ENCODE assay signal across 11 cellular contexts in the genomic region with DNA sequence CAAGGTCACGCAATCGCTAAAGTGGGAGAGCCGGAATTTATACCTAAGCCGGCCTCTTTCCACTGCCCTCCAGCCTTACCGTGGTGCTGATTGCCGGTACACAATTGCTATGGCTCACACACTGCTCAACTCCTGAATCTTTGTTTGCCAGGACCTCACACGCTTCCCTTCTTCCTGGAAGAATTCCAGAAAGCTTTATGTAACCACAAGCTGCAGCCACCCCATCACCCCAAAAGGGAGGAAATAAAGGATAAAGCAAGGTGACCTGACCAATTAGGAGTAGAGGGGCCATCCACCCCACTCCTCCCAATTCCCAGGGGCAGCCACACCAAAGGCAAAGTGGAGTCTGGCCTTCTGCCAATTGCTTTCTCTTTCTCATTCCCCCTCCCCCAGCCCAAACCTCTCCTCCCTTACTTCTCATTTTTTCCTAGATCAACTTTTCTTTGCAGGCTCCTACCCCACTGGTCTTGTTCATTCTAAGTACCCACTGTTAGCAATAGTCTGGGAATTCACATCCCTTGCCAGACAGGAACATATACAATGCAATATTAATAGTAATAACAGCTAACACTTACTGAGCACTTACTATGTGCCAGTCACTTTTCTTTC. TPM values are rescaled to one million over a fixed set of nuclear protein-coding genes. Genes with fewer than 3 reads are reported as not detected.
DNase-seq lines count a peak whose midpoint lies in the region; FAIRE-seq and TF ChIP-seq lines count a peak whose summit lies in the region.
"Had no signal": no experiment of that assay in that cellular context is flagged by ENCODE, and none has a peak within 500 bp of the region (broad histone marks: within the 10 kb centered on the region; RNA-seq: fewer than 3 reads in every experiment).

No MANE protein-coding gene starts in this region.

- no peaks in the 10 kb centered on the region for H3K9me3 ChIP-seq in keratinocyte (ENCODE audit: control insufficient read depth, low read depth, low read length)

- H3K4me1 ChIP-seq in keratinocyte (ENCODE audit: control insufficient read depth, extremely low read depth, insufficient read depth, low read length) = peaks cover 10% of the 10 kb centered on the region

- dilution Hi-C loops in keratinocyte (cut with MboI; ENCODE audit: extremely low pct_ligation_motif_present, low sequenced_read_pairs) = no loop called here

- DNase-seq in Daoy (ENCODE audit: low read depth) (peak; percentile 63), NB4 (ENCODE audit: low read depth) (peak; percentile 38), keratinocyte (ENCODE audit: low read depth, low spot score) (no peak), mucosa of gallbladder (ENCODE audit: low spot score) (no peak)
- no peak for DNase-seq in central memory CD4-positive, alpha-beta T cell
- DNase-seq in stimulated activated CD4-positive, alpha-beta T cell treated with anti-CD3 and anti-CD28 coated beads, Interleukin-2, amount 100 ng/mL, for 48 hours = no peak
- no peak for DNase-seq in activated CD4-positive, alpha-beta T cell treated with anti-CD3 and anti-CD28 coated beads for 1 hour
- DNase-seq: activated CD4-positive, alpha-beta T cell treated with anti-CD3 and anti-CD28 coated beads for 36 hours; activated naive CD8-positive, alpha-beta T cell treated with anti-CD3 and anti-CD28 coated beads for 36 hours; stimulated activated CD4-positive, alpha-beta T cell treated with anti-CD3 and anti-CD28 coated beads, Interleukin-15, amount 100 ng/mL, for 24 hours had no signal

- H3K79me2 ChIP-seq in keratinocyte (ENCODE audit: control insufficient read depth, insufficient read depth, low read length) = no peaks in the 10 kb centered on the region

- no peaks in the 10 kb centered on the region for H3K9me1 ChIP-seq in keratinocyte (ENCODE audit: control insufficient read depth, extremely low read depth, insufficient read depth, low read length)

- H2AFZ ChIP-seq in keratinocyte (ENCODE audit: control insufficient read depth, low read length) = no peak overlapping the region

- FAIRE-seq in keratinocyte (lab: Jason Lieb, UNC) = peak; percentile 29

- TF ChIP-seq CTCF in NB4 (IDR thresholded peaks at IDR 0.05; ENCODE audit: low read depth, low read length) = no peak
- TF ChIP-seq CTCF in VCaP (conservative IDR thresholded peaks at IDR 0.05) = no peak
- no peak for TF ChIP-seq CTCF in keratinocyte (optimal IDR thresholded peaks at IDR 0.05 in 1 of 3, IDR thresholded peaks at IDR 0.05 in 1 of 3, conservative IDR thresholded peaks at IDR 0.05 in 1 of 3; ENCODE audit: extremely low read depth in 1 of 3, insufficient read depth in 2 of 3, low read length in 3 of 3)

- H3K9ac ChIP-seq in keratinocyte (ENCODE audit: control insufficient read depth, extremely low read depth, insufficient read depth, low read length) = no peak overlapping the region

- H3K27ac ChIP-seq in VCaP (peak overlapping the region; percentile 60), keratinocyte (ENCODE audit: control insufficient read depth, insufficient read depth, low read length) (no peak overlapping the region)

- H3K36me3 ChIP-seq in keratinocyte (ENCODE audit: control insufficient read depth in 2 of 2, extremely low read depth in 1 of 2, insufficient read depth in 2 of 2, low read length in 2 of 2) = no peaks in the 10 kb centered on the region

- H3K4me3 ChIP-seq in NB4 (ENCODE audit: low read depth, low read length) (no peak overlapping the region), keratinocyte (ENCODE audit: control insufficient read depth in 2 of 3, extremely low read depth in 1 of 3, insufficient read depth in 2 of 3, low read depth in 1 of 3, low read length in 3 of 3) (no peak overlapping the region)

- no peaks in the 10 kb centered on the region for H3K27me3 ChIP-seq in keratinocyte (ENCODE audit: control insufficient read depth, extremely low read depth, insufficient read depth, low read length)

- TF ChIP-seq POLR2A in NB4 (IDR thresholded peaks at IDR 0.05; ENCODE audit: extremely low read depth, insufficient read length) = no peak

- H3K4me2 ChIP-seq in keratinocyte (ENCODE audit: control insufficient read depth, extremely low read depth, insufficient read depth, low read depth, low read length) = no peak overlapping the region

- no peaks in the 10 kb centered on the region for H4K20me1 ChIP-seq in keratinocyte (ENCODE audit: control insufficient read depth, extremely low read depth, insufficient read depth, low read length)

RNA-seq across cellular contexts. Expression of a gene that starts 18.0 kb away (rescaled TPM):
- 44.6 and 46.3 TPM in 2 replicates for total RNA-seq in Daoy (2014; rRNA removed; shearing (Covaris generic))
- 26.4 to 40.2 TPM (median 33.2 TPM) in 3 replicates for polyA plus RNA-seq in keratinocyte
- polyA plus RNA-seq in keratinocyte (2011; ENCODE audit: low read depth) = 17.4 TPM
- 17.5 and 33.9 TPM in 2 replicates for polyA plus RNA-seq in keratinocyte (2011; cell fraction: cytosol; rRNA removed)
- polyA plus RNA-seq in keratinocyte (2011; cell fraction: nucleus; rRNA removed) = 40.3 and 47.1 TPM in 2 replicates
- polyA plus RNA-seq in keratinocyte (2012; ENCODE audit: low replicate concordance) = 14.1 and 19.4 TPM in 2 replicates
- 15.2 to 29.1 TPM (median 23.0 TPM) in 3 replicates for polyA minus RNA-seq in keratinocyte
- 13.2 TPM for polyA minus RNA-seq in keratinocyte (2011; cell fraction: cytosol; rRNA and poly(A)+ RNA removed)
- polyA minus RNA-seq in keratinocyte (2011; cell fraction: nucleus; rRNA and poly(A)+ RNA removed) = 21.0 and 25.1 TPM in 2 replicates
- total RNA-seq in mucosa of gallbladder = 21.8 TPM

RNA-seq across cellular contexts. Expression of a gene that starts 43.3 kb away (rescaled TPM):
- total RNA-seq in Daoy (2014; rRNA removed; shearing (Covaris generic)) = not detected in 2 replicates
- not detected in 3 replicates for polyA plus RNA-seq in keratinocyte
- polyA plus RNA-seq in keratinocyte (2011; ENCODE audit: low read depth) = not detected
- not detected in 2 replicates for polyA plus RNA-seq in keratinocyte (2011; cell fraction: cytosol; rRNA removed)
- not detected in 2 replicates for polyA plus RNA-seq in keratinocyte (2011; cell fraction: nucleus; rRNA removed)
- not detected in 2 replicates for polyA plus RNA-seq in keratinocyte (2012; ENCODE audit: low replicate concordance)
- polyA minus RNA-seq in keratinocyte = not detected in 3 replicates
- polyA minus RNA-seq in keratinocyte (2011; cell fraction: cytosol; rRNA and poly(A)+ RNA removed) = not detected
- not detected in 2 replicates for polyA minus RNA-seq in keratinocyte (2011; cell fraction: nucleus; rRNA and poly(A)+ RNA removed)
- total RNA-seq in mucosa of gallbladder = 2.2 TPM

RNA-seq across cellular contexts. Expression of a gene that starts 52.2 kb away (rescaled TPM):
- total RNA-seq in Daoy (2014; rRNA removed; shearing (Covaris generic)) = 105 and 106 TPM in 2 replicates
- polyA plus RNA-seq in keratinocyte = 2.3 to 18.5 TPM (median 17.1 TPM) in 3 replicates
- polyA plus RNA-seq in keratinocyte (2011; ENCODE audit: low read depth) = 0.22 TPM
- polyA plus RNA-seq in keratinocyte (2011; cell fraction: cytosol; rRNA removed) = 2.6 and 5.2 TPM in 2 replicates
- polyA plus RNA-seq in keratinocyte (2011; cell fraction: nucleus; rRNA removed) = 3.3 and 3.7 TPM in 2 replicates
- 0.41 and 14.4 TPM in 2 replicates for polyA plus RNA-seq in keratinocyte (2012; ENCODE audit: low replicate concordance)
- polyA minus RNA-seq in keratinocyte = 2.6 to 27.2 TPM (median 19.3 TPM) in 3 replicates
- 4.0 TPM for polyA minus RNA-seq in keratinocyte (2011; cell fraction: cytosol; rRNA and poly(A)+ RNA removed)
- polyA minus RNA-seq in keratinocyte (2011; cell fraction: nucleus; rRNA and poly(A)+ RNA removed) = 2.3 and 6.1 TPM in 2 replicates
- 1.5 TPM for total RNA-seq in mucosa of gallbladder

RNA-seq across cellular contexts. Expression of a gene that starts 52.7 kb away (rescaled TPM):
- 56.2 and 79.0 TPM in 2 replicates for total RNA-seq in Daoy (2014; rRNA removed; shearing (Covaris generic))
- polyA plus RNA-seq in keratinocyte = 24.4 to 36.4 TPM (median 27.4 TPM) in 3 replicates
- 116 TPM for polyA plus RNA-seq in keratinocyte (2011; ENCODE audit: low read depth)
- 10.9 and 14.6 TPM in 2 replicates for polyA plus RNA-seq in keratinocyte (2011; cell fraction: cytosol; rRNA removed)
- polyA plus RNA-seq in keratinocyte (2011; cell fraction: nucleus; rRNA removed) = 53.8 and 74.8 TPM in 2 replicates
- 18.5 and 21.5 TPM in 2 replicates for polyA plus RNA-seq in keratinocyte (2012; ENCODE audit: low replicate concordance)
- 8.0 to 22.0 TPM (median 17.8 TPM) in 3 replicates for polyA minus RNA-seq in keratinocyte
- polyA minus RNA-seq in keratinocyte (2011; cell fraction: cytosol; rRNA and poly(A)+ RNA removed) = 16.3 TPM
- 16.4 and 26.2 TPM in 2 replicates for polyA minus RNA-seq in keratinocyte (2011; cell fraction: nucleus; rRNA and poly(A)+ RNA removed)
- 55.7 TPM for total RNA-seq in mucosa of gallbladder

Comparison
In these comparisons a context has a peak if more than half of its experiments do, and no peak if none do; other contexts are left out.
1. DNase-seq: peak in Daoy (single experiment) and NB4 (single experiment); none in keratinocyte (single experiment), central memory CD4-positive, alpha-beta T cell (single experiment), stimulated activated CD4-positive, alpha-beta T cell treated with anti-CD3 and anti-CD28 coated beads, Interleukin-2, amount 100 ng/mL, for 48 hours (0 of 2), activated CD4-positive, alpha-beta T cell treated with anti-CD3 and anti-CD28 coated beads for 1 hour (single experiment) and mucosa of gallbladder (single experiment).
2. RNA of a gene that starts 52.2 kb away (total RNA-seq): 105 to 106 TPM in Daoy; 1.5 TPM in mucosa of gallbladder (single experiment); every median in the first group is over 10 times any median in the second.